34 cellular contexts compared by ENCODE assay signal in genomic region chr16:83978401-83978904, GRCh38. TPM values are rescaled to one million over a fixed set of nuclear protein-coding genes. Genes with fewer than 3 reads are reported as not detected.
"Had no signal": no experiment of that assay in that cellular context is flagged by ENCODE, and none has a peak within 500 bp of the region (broad histone marks: within the 10 kb centered on the region; RNA-seq: fewer than 3 reads in every experiment).

No MANE protein-coding gene starts in this region.

- H3K4me3 Mint-ChIP-seq: activated B cell treated with CpG ODN at 0.5 μM for 24 hours; activated CD4-positive, alpha-beta memory T cell treated with anti-CD3 and anti-CD28 coated beads for 36 hours; activated CD4-positive, alpha-beta T cell treated with anti-CD3 and anti-CD28 coated beads, Interleukin-2, amount 10 ng/mL, durations not matched to agents 24 days and 14 days; activated CD8-positive, alpha-beta T cell treated with anti-CD3 and anti-CD28 coated beads for 36 hours; activated naive CD4-positive, alpha-beta T cell treated with anti-CD3 and anti-CD28 coated beads for 36 hours; activated naive CD8-positive, alpha-beta T cell treated with anti-CD3 and anti-CD28 coated beads for 36 hours; activated T-cell treated with anti-CD3 and anti-CD28 coated beads, Interleukin-2, amount 50 U/mL, for 4 hours; T-helper 1 cell treated with Interleukin-12 subunit alpha and Interleukin-12 subunit beta and Interleukin-4 antibody, amounts not matched to agents 30 μg/mL and 1 μg/mL, for 36 hours; T-helper 2 cell treated with Interferon-gamma antibody and Interleukin-4, amounts not matched to agents 5 μg/mL and 100 μg/mL, for 36 hours had no signal

- H3K4me1 Mint-ChIP-seq: activated B cell treated with CpG ODN at 0.5 μM for 24 hours; activated CD4-positive, alpha-beta T cell treated with anti-CD3 and anti-CD28 coated beads, Interleukin-2, amount 10 ng/mL, durations not matched to agents 24 days and 14 days; activated naive CD8-positive, alpha-beta T cell treated with anti-CD3 and anti-CD28 coated beads for 36 hours had no signal

- H3K4me1 ChIP-seq: adrenal gland, body of pancreas, breast epithelium had no signal

- H3K27me3 ChIP-seq: adrenal gland, body of pancreas, brain microvascular endothelial cell, breast epithelium had no signal

- ATAC-seq: activated CD8-positive, alpha-beta T cell treated with anti-CD3 and anti-CD28 coated beads for 36 hours; activated naive CD4-positive, alpha-beta T cell treated with anti-CD3 and anti-CD28 coated beads, Interleukin-2, amount 50 U/mL, for 72 hours; activated T-cell treated with anti-CD3 and anti-CD28 coated beads, Interleukin-2, amount 50 U/mL, for 4 hours; body of pancreas had no signal

- H3K27ac Mint-ChIP-seq: activated B cell treated with CpG ODN at 0.5 μM for 24 hours; activated CD4-positive, alpha-beta memory T cell treated with anti-CD3 and anti-CD28 coated beads for 36 hours; activated CD4-positive, alpha-beta T cell treated with anti-CD3 and anti-CD28 coated beads, Interleukin-2, amount 10 ng/mL, durations not matched to agents 24 days and 14 days; activated CD8-positive, alpha-beta T cell treated with anti-CD3 and anti-CD28 coated beads for 36 hours; activated naive CD4-positive, alpha-beta T cell treated with anti-CD3 and anti-CD28 coated beads for 36 hours; activated naive CD4-positive, alpha-beta T cell treated with anti-CD3 and anti-CD28 coated beads, Interleukin-2, amount 50 U/mL, for 72 hours; activated naive CD8-positive, alpha-beta T cell treated with anti-CD3 and anti-CD28 coated beads for 36 hours; activated T-helper 2 cell treated with anti-CD3 and anti-CD28 coated beads, Interferon-gamma antibody, Interleukin-2, Interleukin-4, amounts not matched to agents 10 μg/mL and 5 μg/mL and 100 μg/mL, durations not matched to agents 14 hours and 24 hours and 36 hours; T-helper 1 cell treated with Interleukin-12 subunit alpha and Interleukin-12 subunit beta and Interleukin-4 antibody, amounts not matched to agents 30 μg/mL and 1 μg/mL, for 36 hours; T-helper 2 cell treated with Interferon-gamma antibody and Interleukin-4, amounts not matched to agents 5 μg/mL and 100 μg/mL, for 36 hours had no signal

- H3K27ac ChIP-seq: adrenal gland, body of pancreas, brain microvascular endothelial cell, breast epithelium, VCaP had no signal

- DNase-seq: activated B cell treated with CpG ODN at 0.5 μM for 24 hours; activated CD4-positive, alpha-beta memory T cell treated with anti-CD3 and anti-CD28 coated beads for 36 hours; activated CD4-positive, alpha-beta T cell treated with anti-CD3 and anti-CD28 coated beads for 4 hours; activated CD4-positive, alpha-beta T cell treated with anti-CD3 and anti-CD28 coated beads, Interleukin-2, amount 10 ng/mL, durations not matched to agents 24 days and 14 days; activated CD4-positive, alpha-beta T cell treated with anti-CD3 and anti-CD28 coated beads, Interleukin-2, amount 50 U/mL, for 1 hour; activated CD4-positive, alpha-beta T cell treated with anti-CD3 and anti-CD28 coated beads, Interleukin-2, amount 50 U/mL, for 4 hours; activated CD4-positive, CD25-positive, alpha-beta regulatory T cell treated with anti-CD3 and anti-CD28 coated beads, Interleukin-2, amount 50 U/mL, for 72 hours; activated CD8-positive, alpha-beta memory T cell treated with anti-CD3 and anti-CD28 coated beads, Interleukin-2, amount 50 U/mL, for 4 hours; activated CD8-positive, alpha-beta T cell treated with anti-CD3 and anti-CD28 coated beads for 36 hours; activated effector memory CD4-positive, alpha-beta T cell treated with Interleukin-2 at 50 U/mL for 16 hours; activated gamma-delta T cell; activated naive CD4-positive, alpha-beta T cell; activated naive CD4-positive, alpha-beta T cell treated with anti-CD3 and anti-CD28 coated beads for 36 hours; activated naive CD4-positive, alpha-beta T cell treated with anti-CD3 and anti-CD28 coated beads, Interleukin-2, amount 50 U/mL, for 16 hours; activated naive CD8-positive, alpha-beta T cell treated with anti-CD3 and anti-CD28 coated beads for 36 hours; activated T-cell treated with anti-CD3 and anti-CD28 coated beads for 4 hours; activated T-cell treated with anti-CD3 and anti-CD28 coated beads, Interleukin-2, amount 50 U/mL, for 1 hour; activated T-cell treated with anti-CD3 and anti-CD28 coated beads, Interleukin-2, amount 50 U/mL, for 4 hours; adrenal gland; amniotic stem cell; body of pancreas; brain microvascular endothelial cell; central memory CD4-positive, alpha-beta T cell; T-helper 1 cell; T-helper 2 cell; T-helper 9 cell had no signal

- H3K36me3 Mint-ChIP-seq: activated CD4-positive, alpha-beta memory T cell treated with anti-CD3 and anti-CD28 coated beads for 36 hours; activated naive CD8-positive, alpha-beta T cell treated with anti-CD3 and anti-CD28 coated beads for 36 hours had no signal

- H3K27me3 Mint-ChIP-seq: activated CD4-positive, alpha-beta memory T cell treated with anti-CD3 and anti-CD28 coated beads for 36 hours; activated CD4-positive, alpha-beta T cell treated with anti-CD3 and anti-CD28 coated beads, Interleukin-2, amount 10 ng/mL, durations not matched to agents 24 days and 14 days; activated CD8-positive, alpha-beta T cell treated with anti-CD3 and anti-CD28 coated beads for 36 hours had no signal

- H3K36me3 ChIP-seq: adrenal gland, brain microvascular endothelial cell, breast epithelium had no signal

- H3K9me3 Mint-ChIP-seq: activated CD4-positive, alpha-beta T cell treated with anti-CD3 and anti-CD28 coated beads, Interleukin-2, amount 10 ng/mL, durations not matched to agents 24 days and 14 days had no signal

- H3K4me3 ChIP-seq: adrenal gland, body of pancreas, breast epithelium had no signal

RNA-seq across cellular contexts. Expression of gene NECAB2, which starts 10.4 kb away (rescaled TPM):
- total RNA-seq: activated B cell treated with CpG ODN at 0.5 μM for 24 hours; activated CD4-positive, alpha-beta memory T cell treated with anti-CD3 and anti-CD28 coated beads for 36 hours; activated CD4-positive, alpha-beta T cell treated with anti-CD3 and anti-CD28 coated beads, Interleukin-2, amount 10 ng/mL, durations not matched to agents 24 days and 14 days; activated CD8-positive, alpha-beta memory T cell treated with anti-CD3 and anti-CD28 coated beads for 36 hours; activated CD8-positive, alpha-beta T cell treated with anti-CD3 and anti-CD28 coated beads for 36 hours; activated naive CD4-positive, alpha-beta T cell treated with anti-CD3 and anti-CD28 coated beads for 36 hours; activated naive CD4-positive, alpha-beta T cell treated with anti-CD3 and anti-CD28 coated beads, Interleukin-2, amount 50 U/mL, for 72 hours; activated naive CD8-positive, alpha-beta T cell treated with anti-CD3 and anti-CD28 coated beads for 36 hours; activated T-cell treated with anti-CD3 and anti-CD28 coated beads, Interleukin-2, amount 50 U/mL, for 4 hours; activated T-helper 2 cell treated with anti-CD3 and anti-CD28 coated beads, Interferon-gamma antibody, Interleukin-2, Interleukin-4, amounts not matched to agents 10 μg/mL and 5 μg/mL and 100 μg/mL, durations not matched to agents 14 hours and 24 hours and 36 hours had no signal
- polyA plus RNA-seq: aorta had no signal
